ENCODE assay signal across 8 cellular contexts in the genomic region with DNA sequence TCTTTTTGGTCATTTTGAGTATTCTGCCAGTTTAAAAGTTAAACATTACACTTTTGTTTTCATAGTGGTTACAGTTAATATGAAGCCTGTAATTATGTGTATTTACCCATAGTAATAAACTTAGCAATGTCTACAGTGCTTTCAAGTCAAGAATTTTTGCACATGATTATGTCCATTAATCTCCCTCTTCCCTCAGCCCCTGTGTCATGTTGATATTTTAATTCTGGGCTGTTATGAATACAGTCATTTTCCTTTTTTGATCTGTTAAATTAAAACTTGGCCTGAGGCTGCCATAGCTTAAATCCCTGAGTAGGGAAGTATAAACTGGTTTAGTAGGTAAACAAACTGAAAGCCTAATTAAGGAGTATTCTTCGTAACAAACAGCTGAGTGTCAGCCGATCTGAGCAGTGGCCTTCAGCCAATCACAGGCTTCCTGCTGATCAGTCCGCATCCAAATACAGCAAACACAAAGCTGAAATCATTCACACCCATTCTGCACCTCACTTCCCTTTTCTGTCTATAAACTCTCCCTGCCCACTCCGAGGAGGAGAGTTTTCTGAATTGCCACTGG. TPM values are rescaled to one million over a fixed set of nuclear protein-coding genes. Genes with fewer than 3 reads are reported as not detected.
DNase-seq lines count a peak whose midpoint lies in the region; ATAC-seq and TF ChIP-seq lines count a peak whose summit lies in the region.

No MANE protein-coding gene starts in this region.

- no peak overlapping the region for H3K27ac ChIP-seq in A673 (ENCODE audit: low read depth, low read length, poor library complexity, severe bottlenecking)

- H3K27me3 ChIP-seq in A673 (replicated peaks; ENCODE audit: insufficient read depth, low read depth, low read length, poor library complexity) = peaks cover 3% of the 10 kb centered on the region

- TF ChIP-seq POLR2A in Raji (IDR thresholded peaks at IDR 0.05; ENCODE audit: insufficient read depth, low read depth, low read length) = peak; percentile 46; the same call in 1 of the 2 replicates

- intact Hi-C loops in A673 (cut with micrococcal nuclease; ENCODE audit: unreplicated experiment) = no loop called here

- no peaks in the 10 kb centered on the region for H3K36me3 ChIP-seq in A673 (ENCODE audit: insufficient read depth, low read length, poor library complexity, severe bottlenecking)

- POLR2A ChIA-PET in A673 (lab: Charles Lee; ENCODE audit: low non-redundant PET) = no interaction called here

- DNase-seq in GM03348 (ENCODE audit: low spot score) (peak; percentile 31), left lobe of liver (ENCODE audit: low spot score) (no peak), T-helper 9 cell (no peak), A673 (ENCODE audit: low spot score) (no peak)
- no peak for DNase-seq in stimulated activated CD4-positive, alpha-beta T cell treated with anti-CD3 and anti-CD28 coated beads, Interleukin-1b, Interleukin-23, amount 100 ng/mL, for 48 hours

- no TSS peak for BruUV-seq in A673 (replicated peaks; lab: Mats Ljungman, UMichigan)

- CTCF ChIA-PET in A673 (lab: Charles Lee) = no interaction called here

- TF ChIP-seq CTCF in A673 (conservative IDR thresholded peaks at IDR 0.05; ENCODE audit: low read depth, low read length) = no peak

- H3K4me1 ChIP-seq in A673 (ENCODE audit: insufficient read depth, low read length, poor library complexity, severe bottlenecking) = no peaks in the 10 kb centered on the region

- no peaks in the 10 kb centered on the region for H3K9me3 ChIP-seq in A673 (ENCODE audit: low read depth, low read length, poor library complexity, severe bottlenecking)

- ATAC-seq in GM21390 (IDR thresholded peaks at IDR 0.05; ENCODE audit: unreplicated experiment) (peak; percentile 99), HG03521 (IDR thresholded peaks at IDR 0.05; ENCODE audit: unreplicated experiment) (peak; percentile 98), left lobe of liver (peak; percentile 80)

- no peak overlapping the region for H3K4me3 ChIP-seq in A673 (ENCODE audit: low read depth, low read length, poor library complexity, severe bottlenecking)

RNA-seq across cellular contexts. Expression of gene SFT2D1, which starts 9.5 kb away (rescaled TPM):
- total RNA-seq in left lobe of liver (8.8 TPM), A673 (2021) (52.8 and 62.0 TPM in 2 replicates)

RNA-seq across cellular contexts. Expression of gene MPC1, which starts 30.9 kb away (rescaled TPM):
- total RNA-seq in left lobe of liver = 120 TPM
- 34.9 and 35.9 TPM in 2 replicates for total RNA-seq in A673 (2021)

RNA-seq across cellular contexts. Expression of gene PRR18, which starts 43.6 kb away (rescaled TPM):
- total RNA-seq in left lobe of liver (2.0 TPM), A673 (2021) (0.17 and 0.50 TPM in 2 replicates)
